Comparison of ENCODE assay signal across 17 cellular contexts in the genomic region with DNA sequence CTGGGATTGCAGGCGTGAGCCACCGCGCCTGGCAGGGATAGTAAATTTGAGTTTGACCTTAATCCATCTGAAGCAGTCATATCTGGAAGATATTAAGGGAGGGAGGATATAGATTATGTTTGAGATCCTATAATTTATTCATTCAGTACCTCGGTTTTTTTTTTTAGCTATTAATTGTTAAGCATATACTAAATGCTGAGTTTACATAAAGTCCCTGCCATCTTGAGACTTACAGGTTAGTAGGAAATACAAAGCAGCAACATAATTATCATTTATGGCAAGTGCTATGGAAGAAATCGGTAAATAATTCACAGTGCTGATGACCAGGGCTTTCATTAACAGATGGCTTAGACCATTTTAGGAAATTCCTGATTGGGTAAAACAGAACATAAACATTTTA.
DNase-seq lines count a peak whose midpoint lies in the region; ATAC-seq, FAIRE-seq and TF ChIP-seq lines count a peak whose summit lies in the region.
"Had no signal": no experiment of that assay in that cellular context is flagged by ENCODE, and none has a peak within 500 bp of the region (broad histone marks: within the 10 kb centered on the region; RNA-seq: fewer than 3 reads in every experiment).

No MANE protein-coding gene starts in this region.

- H3K79me1 ChIP-seq in IMR-90 (ENCODE audit: low read depth in 1 of 2, low read length in 2 of 2) = peaks cover 36 to 54% of the 10 kb centered on the region in 2 experiments

- WGBS in HepG2 (ENCODE audit: low lambda C conversion rate) = 94% methylated on average over 5 of the region's 5 CpGs
- 92% methylated on average over 5 of the region's 5 CpGs for WGBS in right lobe of liver (ENCODE audit: insufficient coverage, low coverage, low lambda C conversion rate, missing lambda C conversion rate)
- no CpG with 5 or more reads among the region's 5 CpGs for WGBS in IMR-90 (ENCODE audit: extremely low coverage in 2 of 2, insufficient read length in 1 of 2), 2 experiments

- H3K23ac ChIP-seq in IMR-90 (ENCODE audit: low read depth, low read length) = no peak overlapping the region

- H4K20me1 ChIP-seq in HepG2 (ENCODE audit: insufficient read depth, low read length) = no peaks in the 10 kb centered on the region
- peaks cover 69% of the 10 kb centered on the region for H4K20me1 ChIP-seq in BLaER1
- peaks cover 20% of the 10 kb centered on the region; the same call in 1 of the 2 replicates for H4K20me1 ChIP-seq in IMR-90 (ENCODE audit: insufficient read depth, low read length)

- CTCF ChIA-PET in HepG2 (lab: Yijun Ruan, JAX; ENCODE audit: low intra/inter-chr PET ratio, low total read pairs) = no interaction called here
- CTCF ChIA-PET in IMR-90 (lab: Yijun Ruan, JAX) = no interaction called here

- ATAC-seq in HepG2 = no peak
- ATAC-seq in right lobe of liver = no peak
- ATAC-seq in IMR-90 (ENCODE audit: low read depth) = no peak

- H2AFZ ChIP-seq in HepG2 (ENCODE audit: low read length) (no peak overlapping the region), IMR-90 (replicated peaks; ENCODE audit: low read length, poor library complexity) (no peak overlapping the region)
- H2AFZ ChIP-seq: GM23248 had no signal

- no peak overlapping the region for H2BK5ac ChIP-seq in IMR-90 (ENCODE audit: low read depth, low read length, poor library complexity, severe bottlenecking)

- no peak overlapping the region for H2BK120ac ChIP-seq in IMR-90 (ENCODE audit: low read depth, low read length)

- no peaks in the 10 kb centered on the region for H3K27me3 ChIP-seq in HepG2 (ENCODE audit: control insufficient read depth in 1 of 2, insufficient read depth in 2 of 2, low read length in 2 of 2)
- no peaks in the 10 kb centered on the region for H3K27me3 ChIP-seq in right lobe of liver
- H3K27me3 ChIP-seq in BLaER1 = no peaks in the 10 kb centered on the region
- H3K27me3 ChIP-seq in IMR-90 (ENCODE audit: control insufficient read depth, insufficient read depth, low read length) = no peaks in the 10 kb centered on the region

- TF ChIP-seq EP300 in HepG2 (IDR thresholded peaks at IDR 0.05; ENCODE audit: low read depth in 2 of 2, low read length in 2 of 2) = no peak
- no peak for TF ChIP-seq EP300 in HepG2 (CRISPR knock-in tag; IDR thresholded peaks at IDR 0.05; ENCODE audit: borderline replicate concordance)

- no peak for DNase-seq in HepG2 (ENCODE audit: low spot score)
- DNase-seq in right lobe of liver = no peak
- no peak for DNase-seq in IMR-90
- DNase-seq in osteocyte (ENCODE audit: extremely low spot score, unreplicated experiment) = no peak
- no peak for DNase-seq in middle frontal gyrus (ENCODE audit: extremely low spot score, low spot score)
- DNase-seq in hippocampal formation (lab: John Stamatoyannopoulos, UW) = no peak
- DNase-seq: AML-193; CD4-positive, alpha-beta memory T cell; DMS153; DMS79; GDM1; GM23248 had no signal

- no peak overlapping the region for H2BK20ac ChIP-seq in IMR-90 (ENCODE audit: low read depth, low read length)

- dilution Hi-C loops in IMR-90 (cut with HindIII; ENCODE audit: low sequenced_read_pairs, unreplicated experiment) = no loop called here

- H3K27ac ChIP-seq in HepG2 (ENCODE audit: extremely low read length, insufficient read depth, low read length) (no peak overlapping the region), right lobe of liver (no peak overlapping the region), BLaER1 (no peak overlapping the region), IMR-90 (ENCODE audit: insufficient read depth, low read length) (no peak overlapping the region)
- H3K27ac ChIP-seq: GM23248 had no signal

- H3K4me3 ChIP-seq in HepG2 (replicated peaks in 1 of 3; ENCODE audit: insufficient read depth in 1 of 3, low read depth in 2 of 3, low read length in 3 of 3) (no peak overlapping the region), right lobe of liver (no peak overlapping the region), BLaER1 (no peak overlapping the region), IMR-90 (ENCODE audit: insufficient read depth, low read depth, low read length) (no peak overlapping the region)
- H3K4me3 ChIP-seq: GM23248, HAP-1 had no signal

- no peaks in the 10 kb centered on the region for H3K4me1 ChIP-seq in HepG2 (ENCODE audit: insufficient read depth, low read length)
- no peaks in the 10 kb centered on the region for H3K4me1 ChIP-seq in right lobe of liver
- peaks cover 19% of the 10 kb centered on the region for H3K4me1 ChIP-seq in BLaER1
- no peaks in the 10 kb centered on the region for H3K4me1 ChIP-seq in IMR-90 (ENCODE audit: control insufficient read depth, insufficient read depth, low read length)

- H3K9me3 ChIP-seq in HepG2 (ENCODE audit: low read length) (no peaks in the 10 kb centered on the region), right lobe of liver (no peaks in the 10 kb centered on the region), BLaER1 (no peaks in the 10 kb centered on the region), IMR-90 (ENCODE audit: control insufficient read depth, insufficient read depth, low read length) (no peaks in the 10 kb centered on the region)
- H3K9me3 ChIP-seq: HAP-1 had no signal

- intact Hi-C loops in HepG2 (cut with micrococcal nuclease; ENCODE audit: unreplicated experiment) (no loop called here), right lobe of liver (cut with DNase I) (no loop called here), IMR-90 (cut with micrococcal nuclease) (no loop called here)

- no peak overlapping the region for H4K5ac ChIP-seq in IMR-90 (ENCODE audit: low read depth, low read length)

- no peak for TF ChIP-seq RAD21 in HepG2 (CRISPR knock-in tag; IDR thresholded peaks at IDR 0.05)
- TF ChIP-seq RAD21 in IMR-90 (IDR thresholded peaks at IDR 0.05; ENCODE audit: low read length) = no peak

- H3K27ac Mint-ChIP-seq in osteocyte (ENCODE audit: unreplicated experiment) = peak overlapping the region; percentile 41

- TF ChIP-seq POLR2A in HepG2 (IDR thresholded peaks at IDR 0.05; ENCODE audit: insufficient read depth in 1 of 2, low read depth in 2 of 2, low read length in 2 of 2) = no peak
- no peak for TF ChIP-seq POLR2A in right lobe of liver (IDR thresholded peaks at IDR 0.05)
- TF ChIP-seq POLR2A in IMR-90 (IDR thresholded peaks at IDR 0.05; ENCODE audit: low read depth, low read length) = no peak

- no peak overlapping the region for H3K14ac ChIP-seq in IMR-90 (replicated peaks; ENCODE audit: low read depth, low read length)

- no peaks in the 10 kb centered on the region for H3K9me3 Mint-ChIP-seq in osteocyte (ENCODE audit: unreplicated experiment)
- H3K9me3 Mint-ChIP-seq: CD14-positive monocyte; CD4-positive, alpha-beta memory T cell had no signal

- TF ChIP-seq CTCF in HepG2 (CRISPR knock-in tag; IDR thresholded peaks at IDR 0.05) (no peak), right lobe of liver (IDR thresholded peaks at IDR 0.05) (no peak), IMR-90 (conservative IDR thresholded peaks at IDR 0.05; ENCODE audit: low read depth, low read length) (no peak), osteocyte (IDR thresholded peaks at IDR 0.05) (no peak)

- H2BK15ac ChIP-seq in IMR-90 (ENCODE audit: low read depth, low read length) = no peak overlapping the region

- H3K9ac ChIP-seq in HepG2 (ENCODE audit: insufficient read depth, low read depth, low read length) (no peak overlapping the region), BLaER1 (no peak overlapping the region), IMR-90 (ENCODE audit: low read depth, low read length) (no peak overlapping the region)
- H3K9ac ChIP-seq: GM23248 had no signal

- no TSS peak for BruUV-seq in HepG2 (replicated peaks; lab: Mats Ljungman, UMichigan)
- BruUV-seq in IMR-90 (replicated peaks; lab: Mats Ljungman, UMichigan) = no TSS peak

- no peak overlapping the region for H2AK5ac ChIP-seq in IMR-90 (ENCODE audit: low read depth, low read length)

- H3K27me3 Mint-ChIP-seq in osteocyte (ENCODE audit: unreplicated experiment) = no peaks in the 10 kb centered on the region
- H3K27me3 Mint-ChIP-seq: CD4-positive, alpha-beta memory T cell had no signal

- no peak overlapping the region for H4K8ac ChIP-seq in IMR-90 (ENCODE audit: low read depth in 2 of 2, low read length in 2 of 2)

- no peak overlapping the region for H4K91ac ChIP-seq in IMR-90 (ENCODE audit: insufficient read depth, low read depth, low read length)

- no peak overlapping the region for H3K4ac ChIP-seq in IMR-90 (ENCODE audit: low read depth, low read length)

- POLR2A ChIA-PET in HepG2 (lab: Yijun Ruan, JAX) (no interaction called here), IMR-90 (lab: Charles Lee; ENCODE audit: unreplicated experiment) (no interaction called here)

- peaks cover 70% of the 10 kb centered on the region for H3K36me3 Mint-ChIP-seq in osteocyte (ENCODE audit: unreplicated experiment)

- peaks cover 1% of the 10 kb centered on the region for H3K4me1 Mint-ChIP-seq in osteocyte (ENCODE audit: unreplicated experiment)
- H3K4me1 Mint-ChIP-seq: CD14-positive monocyte had no signal

- H3K79me2 ChIP-seq in HepG2 (ENCODE audit: insufficient read depth, low read length) = no peaks in the 10 kb centered on the region

- peaks cover 21 to 83% of the 10 kb centered on the region in 2 experiments for H3K36me3 ChIP-seq in HepG2 (replicated peaks in 1 of 2; ENCODE audit: control insufficient read depth in 1 of 2, insufficient read depth in 2 of 2, low read length in 2 of 2)
- H3K36me3 ChIP-seq in right lobe of liver = peaks cover 0 to 92% (median 39%) of the 10 kb centered on the region in 4 donors
- H3K36me3 ChIP-seq in BLaER1 = peaks cover 99% of the 10 kb centered on the region
- peaks cover 57% of the 10 kb centered on the region for H3K36me3 ChIP-seq in IMR-90 (ENCODE audit: control insufficient read depth, insufficient read depth, low read length)

- H3K4me3 Mint-ChIP-seq in osteocyte (ENCODE audit: unreplicated experiment) = no peak overlapping the region
- H3K4me3 Mint-ChIP-seq: CD14-positive monocyte; CD4-positive, alpha-beta memory T cell had no signal

- no peak overlapping the region for H3K18ac ChIP-seq in IMR-90 (ENCODE audit: low read depth, low read length)

- no peak overlapping the region for H2AK9ac ChIP-seq in IMR-90 (replicated peaks; ENCODE audit: low read depth, low read length, poor library complexity)

- no peak overlapping the region for H3K4me2 ChIP-seq in HepG2 (ENCODE audit: low read depth, low read length)
- H3K4me2 ChIP-seq in BLaER1 = peak overlapping the region; percentile 39; the same call in 1 of the 2 replicates
- H3K4me2 ChIP-seq in IMR-90 (ENCODE audit: low read depth, low read length) = no peak overlapping the region

- no peak overlapping the region for H3K56ac ChIP-seq in IMR-90 (ENCODE audit: extremely low read depth, insufficient read depth, low read length)

- peaks cover 6% of the 10 kb centered on the region for H3K9me1 ChIP-seq in IMR-90 (ENCODE audit: insufficient read depth, low read length)

- in situ Hi-C loops in HepG2 (cut with HindIII; ENCODE audit: extremely low pct_ligation_motif_present, low pct_unique_long_range_greater_than_20kb) = no loop called here
- in situ Hi-C loops in IMR-90 (cut with MboI; ENCODE audit: low sequenced_read_pairs) = no loop called here

- no peak for FAIRE-seq in HepG2 (lab: Jason Lieb, UNC)
- FAIRE-seq: GM12892, GM18507 had no signal

TF ChIP-seq in HepG2, 621 proteins besides CTCF, POLR2A, EP300 and RAD21 (continues in another document):
- TF ChIP-seq MAFF (IDR thresholded peaks at IDR 0.05; ENCODE audit: low read depth, low read length) = peak; percentile 60; the same call in 1 of the 2 replicates

TF ChIP-seq in IMR-90, 13 proteins besides CTCF, POLR2A, EP300 and RAD21 (continues in another document):
- TF ChIP-seq MAFK (IDR thresholded peaks at IDR 0.05; ENCODE audit: low read depth, low read length) = peak; percentile 41; the same call in 1 of the 2 replicates
- no peak for TF ChIP-seq FOS (IDR thresholded peaks at IDR 0.05; ENCODE audit: low read depth, low read length)
